In the genomic region with DNA sequence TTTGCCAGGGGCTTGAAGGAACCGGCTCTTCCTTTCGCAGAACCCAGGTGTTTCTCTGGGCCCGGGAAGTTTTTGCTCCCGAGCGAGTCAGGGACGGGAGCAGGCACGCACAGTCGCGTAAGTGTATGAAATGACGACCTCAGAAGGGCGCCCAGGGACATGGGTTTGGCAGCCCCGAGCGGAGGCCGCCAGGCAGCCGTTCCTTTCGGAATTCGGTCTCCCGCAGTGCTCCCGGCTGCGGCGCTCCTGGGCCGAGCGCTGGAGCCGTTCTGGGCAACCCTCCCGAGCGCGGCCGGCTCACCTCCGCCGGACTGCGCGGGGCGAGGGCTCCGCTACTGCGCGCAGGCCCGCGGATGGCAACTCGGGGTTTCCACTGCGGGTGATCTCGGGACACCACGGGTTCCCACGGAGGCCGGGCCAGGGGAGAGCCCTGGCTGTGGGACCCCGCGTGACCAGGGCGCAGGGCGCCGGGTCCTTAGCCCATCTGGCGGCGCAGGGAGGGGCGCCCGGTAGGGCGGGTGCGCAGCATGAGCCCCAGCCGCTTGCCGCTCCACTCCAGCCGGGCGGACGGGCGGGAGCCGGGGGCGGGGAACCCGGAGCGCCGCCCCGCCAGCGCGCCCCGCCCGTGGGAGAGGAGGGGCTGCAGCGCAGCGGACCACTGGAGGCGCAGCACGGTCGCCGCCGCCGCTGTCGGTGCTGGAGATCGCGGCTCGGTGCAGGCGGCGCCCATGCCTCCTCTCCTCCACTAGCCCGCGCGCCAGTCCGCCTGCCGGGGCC, we compare ENCODE assay signal across 8 cellular contexts. TPM values are rescaled to one million over a fixed set of nuclear protein-coding genes. Genes with fewer than 3 reads are reported as not detected.
A peak's percentile ranks its signal among the peaks of the same experiment; 100 is the strongest.
DNase-seq lines count a peak whose midpoint lies in the region; ATAC-seq and TF ChIP-seq lines count a peak whose summit lies in the region.

A gene (plus strand): TSS at position 690 of the 777 bp plus-strand sequence. CDS start 111,673 bp downstream, outside the sequence.

- peaks cover 55% of the 10 kb centered on the region for H3K27me3 Mint-ChIP-seq in activated CD4-positive, alpha-beta T cell treated with anti-CD3 and anti-CD28 coated beads, Interleukin-2, amount 10 ng/mL, durations not matched to agents 24 days and 14 days

- H3K4me3 ChIP-seq in dorsolateral prefrontal cortex (peak within 1 kb of the TSS; percentile 64 to 96 (median 88)), lower leg skin (ENCODE audit: low read depth, poor library complexity, severe bottlenecking) (peak within 1 kb of the TSS; percentile 83)

- no peak within 1 kb of the TSS for H3K27ac Mint-ChIP-seq in activated CD4-positive, alpha-beta T cell treated with anti-CD3 and anti-CD28 coated beads, Interleukin-2, amount 10 ng/mL, durations not matched to agents 24 days and 14 days

- peak within 1 kb of the TSS in 58 of 59 donors; percentile 23 to 97 (median 86) for H3K27ac ChIP-seq in dorsolateral prefrontal cortex

- peak; percentile 92 for DNase-seq in AG08395 (ENCODE audit: low spot score)
- peak; percentile 65 for DNase-seq in NCI-H226
- DNase-seq in activated CD4-positive, alpha-beta T cell treated with anti-CD3 and anti-CD28 coated beads, Interleukin-2, amount 10 ng/mL, durations not matched to agents 24 days and 14 days, result peak; percentile 94
- DNase-seq in dorsolateral prefrontal cortex, result peak; percentile 44 to 90 (median 78)
- peak; percentile 56 to 94 for DNase-seq in lower leg skin (ENCODE audit: low spot score in 2 of 2)
- DNase-seq in stimulated activated CD4-positive, alpha-beta T cell treated with anti-CD3 and anti-CD28 coated beads, Interleukin-4, amount 100 ng/mL, for 1 hour, result peak; percentile 60

- peak; percentile 58 for ATAC-seq in GM18870 (IDR thresholded peaks at IDR 0.05; ENCODE audit: unreplicated experiment)
- peak; percentile 88 for ATAC-seq in HG03103 (IDR thresholded peaks at IDR 0.05; ENCODE audit: low read depth, unreplicated experiment)

- H3K36me3 Mint-ChIP-seq in activated CD4-positive, alpha-beta T cell treated with anti-CD3 and anti-CD28 coated beads, Interleukin-2, amount 10 ng/mL, durations not matched to agents 24 days and 14 days (ENCODE audit: low read depth), result no peaks in the 10 kb centered on the region

- WGBS in lower leg skin, 2 donors, result 0% methylated on average over 2 to 46 of the region's 90 CpGs

- no peaks in the 10 kb centered on the region for H3K9me3 Mint-ChIP-seq in activated CD4-positive, alpha-beta T cell treated with anti-CD3 and anti-CD28 coated beads, Interleukin-2, amount 10 ng/mL, durations not matched to agents 24 days and 14 days

- TF ChIP-seq POLR2A in lower leg skin (IDR thresholded peaks at IDR 0.05), result peak in 1 of 2 donors; percentile 28

- intact Hi-C loops in activated CD4-positive, alpha-beta T cell treated with anti-CD3 and anti-CD28 coated beads, Interleukin-2, amount 10 ng/mL, durations not matched to agents 24 days and 14 days (cut with micrococcal nuclease), result loop anchor here (1.0 to 10.0 kb wide), 3 partner anchors 82 to 221 kb away; a partner anchor contains a TSS
- intact Hi-C loops in dorsolateral prefrontal cortex (cut with DNase I), result loop anchor here (2.0 to 10.0 kb wide), 7 partner anchors 79 to 281 kb away; a partner anchor contains a TSS
- intact Hi-C loops in lower leg skin (cut with DNase I; ENCODE audit: low total_unique reads), result no loop called here

- peak within 1 kb of the TSS; percentile 80 for H3K4me3 Mint-ChIP-seq in activated CD4-positive, alpha-beta T cell treated with anti-CD3 and anti-CD28 coated beads, Interleukin-2, amount 10 ng/mL, durations not matched to agents 24 days and 14 days

- peaks cover 8% of the 10 kb centered on the region for H3K4me1 Mint-ChIP-seq in activated CD4-positive, alpha-beta T cell treated with anti-CD3 and anti-CD28 coated beads, Interleukin-2, amount 10 ng/mL, durations not matched to agents 24 days and 14 days

- no peaks in the 10 kb centered on the region for H3K27me3 ChIP-seq in dorsolateral prefrontal cortex

- TF ChIP-seq CTCF in dorsolateral prefrontal cortex (IDR thresholded peaks at IDR 0.05 in 54 of 56, conservative IDR thresholded peaks at IDR 0.05 in 2 of 56; ENCODE audit: low read depth in 1 of 56, partially characterized antibody in 56 of 56) (peak in 29 of 56 donors; percentile 1 to 57 (median 33)), lower leg skin (IDR thresholded peaks at IDR 0.05) (no peak)

RNA-seq across cellular contexts. Expression of the gene that starts here (rescaled TPM):
- 1.1 and 1.5 TPM in 2 replicates for total RNA-seq in activated CD4-positive, alpha-beta T cell treated with anti-CD3 and anti-CD28 coated beads, Interleukin-2, amount 10 ng/mL, durations not matched to agents 24 days and 14 days
- 10 to 100 TPM; 15.7 to 49.5 (median 36.0) TPM for total RNA-seq in dorsolateral prefrontal cortex
- total RNA-seq in lower leg skin, result 10 to 100 TPM; 19.1 to 31.4 (median 21.6) TPM

Comparison
In these comparisons a context has a peak if more than half of its experiments do, and no peak if none do; other contexts are left out.
1. Peak in every context shown above with its lines: DNase-seq, ATAC-seq, H3K4me3 ChIP-seq and H3K27ac ChIP-seq.
2. CTCF ChIP-seq: peak in dorsolateral prefrontal cortex (29 of 56); none in lower leg skin (0 of 3).